Comparison of ENCODE assay signal across 32 cellular contexts in the genomic region with DNA sequence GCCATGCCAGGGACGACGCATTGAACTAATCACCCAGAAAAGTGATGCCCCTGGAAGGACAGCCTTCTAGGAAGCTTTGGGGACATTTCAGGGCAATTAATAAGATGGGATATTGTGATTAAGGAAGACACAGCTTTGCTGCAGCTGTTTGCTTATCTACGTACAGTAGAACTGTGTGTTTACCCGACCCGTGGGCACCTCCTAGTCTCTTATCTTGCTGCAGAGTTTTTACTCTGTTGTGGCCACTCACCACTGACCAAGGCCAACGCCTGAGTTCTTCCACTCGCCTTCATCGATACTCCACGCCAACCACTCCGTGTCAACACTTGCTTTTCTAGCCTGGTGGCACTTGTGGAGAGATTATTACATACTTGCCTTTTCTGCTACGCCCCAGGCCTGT.
"Had no signal": no experiment of that assay in that cellular context is flagged by ENCODE, and none has a peak within 500 bp of the region (broad histone marks: within the 10 kb centered on the region; RNA-seq: fewer than 3 reads in every experiment).

No MANE protein-coding gene starts in this region.

- DNase-seq: activated CD4-positive, alpha-beta memory T cell treated with anti-CD3 and anti-CD28 coated beads for 36 hours; activated CD4-positive, alpha-beta T cell treated with anti-CD3 and anti-CD28 coated beads, Interleukin-2, amount 10 ng/mL, durations not matched to agents 24 days and 14 days; activated CD4-positive, CD25-positive, alpha-beta regulatory T cell treated with anti-CD3 and anti-CD28 coated beads, Interleukin-2, amount 50 U/mL, for 72 hours; activated CD8-positive, alpha-beta memory T cell treated with anti-CD3 and anti-CD28 coated beads, Interleukin-2, amount 50 U/mL, for 48 hours; activated naive CD4-positive, alpha-beta T cell; activated naive CD8-positive, alpha-beta T cell treated with anti-CD3 and anti-CD28 coated beads for 36 hours; activated T-cell treated with anti-CD3 and anti-CD28 coated beads, Interleukin-2, amount 50 U/mL, for 24 hours; adrenal gland; aorta; body of pancreas; dermis blood vessel endothelial cell; effector CD4-positive, alpha-beta T cell; lower lobe of right lung; mesenchymal stem cell; ovary; retina; sigmoid colon; small intestine; stimulated activated CD4-positive, alpha-beta T cell treated with anti-CD3 and anti-CD28 coated beads, Interleukin-4, amount 100 ng/mL, for 24 hours; stomach; thyroid gland; upper lobe of left lung had no signal

- H3K4me3 Mint-ChIP-seq: activated CD4-positive, alpha-beta memory T cell treated with anti-CD3 and anti-CD28 coated beads for 36 hours; activated CD4-positive, alpha-beta T cell treated with anti-CD3 and anti-CD28 coated beads, Interleukin-2, amount 10 ng/mL, durations not matched to agents 24 days and 14 days; activated naive CD8-positive, alpha-beta T cell treated with anti-CD3 and anti-CD28 coated beads for 36 hours; activated T-cell treated with anti-CD3 and anti-CD28 coated beads, Interleukin-2, amount 50 U/mL, for 24 hours; natural killer cell treated with Interleukin-12 subunit alpha and Interleukin-12 subunit beta and Interleukin-15 and Interleukin-18, amount 100 ng/mL, for 72 hours; stimulated activated memory B cell treated with anti-CD40 and anti-IgM and Interleukin-4, amounts not matched to agents 10 μg/mL and 1 μg/mL and 100 μg/mL, for 72 hours; T-helper 2 cell treated with Interferon-gamma antibody and Interleukin-4, amounts not matched to agents 5 μg/mL and 100 μg/mL, for 36 hours had no signal

- H3K27ac Mint-ChIP-seq: activated CD4-positive, alpha-beta memory T cell treated with anti-CD3 and anti-CD28 coated beads for 36 hours; activated CD4-positive, alpha-beta T cell treated with anti-CD3 and anti-CD28 coated beads, Interleukin-2, amount 10 ng/mL, durations not matched to agents 24 days and 14 days; activated naive CD8-positive, alpha-beta T cell treated with anti-CD3 and anti-CD28 coated beads for 36 hours; activated T-cell treated with anti-CD3 and anti-CD28 coated beads, Interleukin-2, amount 50 U/mL, for 24 hours; stimulated activated memory B cell treated with anti-CD40 and anti-IgM and Interleukin-4, amounts not matched to agents 10 μg/mL and 1 μg/mL and 100 μg/mL, for 72 hours; T-helper 2 cell treated with Interferon-gamma antibody and Interleukin-4, amounts not matched to agents 5 μg/mL and 100 μg/mL, for 36 hours had no signal

- H3K36me3 Mint-ChIP-seq: activated CD4-positive, alpha-beta memory T cell treated with anti-CD3 and anti-CD28 coated beads for 36 hours; activated naive CD8-positive, alpha-beta T cell treated with anti-CD3 and anti-CD28 coated beads for 36 hours; natural killer cell treated with Interleukin-12 subunit alpha and Interleukin-12 subunit beta and Interleukin-15 and Interleukin-18, amount 100 ng/mL, for 72 hours; stimulated activated memory B cell treated with anti-CD40 and anti-IgM and Interleukin-4, amounts not matched to agents 10 μg/mL and 1 μg/mL and 100 μg/mL, for 72 hours had no signal

- H3K9me3 ChIP-seq: adrenal gland, body of pancreas, left lung, lower lobe of right lung, neutrophil, ovary, prostate gland, sigmoid colon, stomach, thyroid gland, upper lobe of left lung, vagina had no signal

- H3K27ac ChIP-seq: adrenal gland, epithelial cell of prostate, left lung, lower lobe of right lung, neutrophil, ovary, prostate gland, sigmoid colon, stomach, thyroid gland, upper lobe of left lung, vagina had no signal

- H3K4me1 ChIP-seq: adrenal gland, prostate gland, thyroid gland, upper lobe of left lung had no signal

- H3K4me3 ChIP-seq: adrenal gland, body of pancreas, left lung, lower lobe of right lung, ovary, prostate gland, sigmoid colon, stomach, thyroid gland, upper lobe of left lung, vagina had no signal

- H3K27me3 ChIP-seq: adrenal gland, body of pancreas, left lung, ovary, sigmoid colon, stomach, thyroid gland, upper lobe of left lung, vagina had no signal

- H3K27me3 Mint-ChIP-seq: activated CD4-positive, alpha-beta memory T cell treated with anti-CD3 and anti-CD28 coated beads for 36 hours; activated CD4-positive, alpha-beta T cell treated with anti-CD3 and anti-CD28 coated beads, Interleukin-2, amount 10 ng/mL, durations not matched to agents 24 days and 14 days; activated naive CD8-positive, alpha-beta T cell treated with anti-CD3 and anti-CD28 coated beads for 36 hours; activated T-cell treated with anti-CD3 and anti-CD28 coated beads, Interleukin-2, amount 50 U/mL, for 24 hours; stimulated activated memory B cell treated with anti-CD40 and anti-IgM and Interleukin-4, amounts not matched to agents 10 μg/mL and 1 μg/mL and 100 μg/mL, for 72 hours had no signal

- H3K9me3 Mint-ChIP-seq: activated CD4-positive, alpha-beta memory T cell treated with anti-CD3 and anti-CD28 coated beads for 36 hours; activated CD4-positive, alpha-beta T cell treated with anti-CD3 and anti-CD28 coated beads, Interleukin-2, amount 10 ng/mL, durations not matched to agents 24 days and 14 days; activated naive CD8-positive, alpha-beta T cell treated with anti-CD3 and anti-CD28 coated beads for 36 hours; activated T-cell treated with anti-CD3 and anti-CD28 coated beads, Interleukin-2, amount 50 U/mL, for 24 hours; natural killer cell treated with Interleukin-12 subunit alpha and Interleukin-12 subunit beta and Interleukin-15 and Interleukin-18, amount 100 ng/mL, for 72 hours; stimulated activated memory B cell treated with anti-CD40 and anti-IgM and Interleukin-4, amounts not matched to agents 10 μg/mL and 1 μg/mL and 100 μg/mL, for 72 hours; T-helper 2 cell treated with Interferon-gamma antibody and Interleukin-4, amounts not matched to agents 5 μg/mL and 100 μg/mL, for 36 hours had no signal

- H3K36me3 ChIP-seq: adrenal gland, left lung, lower lobe of right lung, neutrophil, ovary, prostate gland, sigmoid colon, stomach, thyroid gland, upper lobe of left lung, vagina had no signal

- FAIRE-seq: colon, frontal cortex, small intestine had no signal

- ATAC-seq: body of pancreas; left lung; lower lobe of right lung; natural killer cell treated with Interleukin-12 subunit alpha and Interleukin-12 subunit beta and Interleukin-15 and Interleukin-18, amount 100 ng/mL, for 72 hours; stimulated activated memory B cell treated with anti-CD40 and anti-IgM and Interleukin-4, amounts not matched to agents 10 μg/mL and 1 μg/mL and 100 μg/mL, for 72 hours had no signal
